Comparison of ENCODE assay signal across 24 cellular contexts in genomic region chr4:52931238-52931637, GRCh38.
"Had no signal": no experiment of that assay in that cellular context is flagged by ENCODE, and none has a peak within 500 bp of the region (broad histone marks: within the 10 kb centered on the region; RNA-seq: fewer than 3 reads in every experiment).

No MANE protein-coding gene starts in this region.

- H3K36me3 ChIP-seq: heart right ventricle, left lung, neutrophil, ovary, thyroid gland, upper lobe of right lung had no signal

- ATAC-seq: activated T-cell treated with anti-CD3 and anti-CD28 coated beads, Interleukin-2, amount 50 U/mL, for 4 hours; heart right ventricle; left lung; naive thymus-derived CD4-positive, alpha-beta T cell; right cardiac atrium; upper lobe of right lung had no signal

- H3K27me3 ChIP-seq: heart right ventricle, left lung, neutrophil, ovary, thyroid gland, upper lobe of right lung had no signal

- H3K27ac ChIP-seq: heart right ventricle, left lung, neutrophil, ovary, thyroid gland, upper lobe of right lung had no signal

- H3K9me3 ChIP-seq: left lung, neutrophil, ovary, thyroid gland, upper lobe of right lung had no signal

- H3K4me3 ChIP-seq: heart right ventricle, left lung, ovary, thyroid gland, upper lobe of right lung had no signal

- H3K4me1 ChIP-seq: left lung, upper lobe of right lung had no signal

- H3K27ac Mint-ChIP-seq: activated naive CD8-positive, alpha-beta T cell treated with anti-CD3 and anti-CD28 coated beads for 36 hours; activated T-helper 2 cell treated with anti-CD3 and anti-CD28 coated beads, Interferon-gamma antibody, Interleukin-2, Interleukin-4, amounts not matched to agents 10 μg/mL and 5 μg/mL and 100 μg/mL, durations not matched to agents 14 hours and 24 hours and 36 hours; dendritic cell treated with granulocyte-macrophage colony-stimulating factor and Interleukin-4, amounts not matched to agents 40 ng/mL and 50 ng/mL, for 4 days; naive thymus-derived CD4-positive, alpha-beta T cell; stimulated activated naive CD8-positive, alpha-beta T cell treated with anti-CD3 and anti-CD28 coated beads, Interleukin-15, Interleukin-2, amounts not matched to agents 100 ng/mL and 50 ng/mL, for 24 hours had no signal

- FAIRE-seq: astrocyte, endometrium had no signal

- H3K4me3 Mint-ChIP-seq: activated naive CD8-positive, alpha-beta T cell treated with anti-CD3 and anti-CD28 coated beads for 36 hours; activated T-cell treated with anti-CD3 and anti-CD28 coated beads, Interleukin-2, amount 50 U/mL, for 4 hours; dendritic cell treated with granulocyte-macrophage colony-stimulating factor and Interleukin-4, amounts not matched to agents 40 ng/mL and 50 ng/mL, for 4 days; naive thymus-derived CD4-positive, alpha-beta T cell; stimulated activated naive CD8-positive, alpha-beta T cell treated with anti-CD3 and anti-CD28 coated beads, Interleukin-15, Interleukin-2, amounts not matched to agents 100 ng/mL and 50 ng/mL, for 24 hours had no signal

- DNase-seq: activated CD4-positive, alpha-beta T cell treated with anti-CD3 and anti-CD28 coated beads for 4 hours; activated CD4-positive, alpha-beta T cell treated with anti-CD3 and anti-CD28 coated beads, Interleukin-2, amount 50 U/mL, for 48 hours; activated CD4-positive, CD25-positive, alpha-beta regulatory T cell; activated CD8-positive, alpha-beta memory T cell treated with anti-CD3 and anti-CD28 coated beads, Interleukin-2, amount 50 U/mL, for 48 hours; activated naive CD4-positive, alpha-beta T cell treated with Interleukin-2 at 50 U/mL for 16 hours; activated naive CD8-positive, alpha-beta T cell treated with anti-CD3 and anti-CD28 coated beads for 36 hours; activated T-cell treated with anti-CD3 and anti-CD28 coated beads, Interleukin-2, amount 50 U/mL, for 4 hours; effector CD4-positive, alpha-beta T cell; heart right ventricle; kidney glomerular epithelial cell; left lung; naive thymus-derived CD4-positive, alpha-beta T cell; ovary; right cardiac atrium; stimulated activated CD4-positive, alpha-beta T cell treated with anti-CD3 and anti-CD28 coated beads, Interleukin-1b, Interleukin-23, amount 100 ng/mL, for 48 hours; substantia nigra; thyroid gland; upper lobe of right lung had no signal

- H3K27me3 Mint-ChIP-seq: activated naive CD8-positive, alpha-beta T cell treated with anti-CD3 and anti-CD28 coated beads for 36 hours; dendritic cell treated with granulocyte-macrophage colony-stimulating factor and Interleukin-4, amounts not matched to agents 40 ng/mL and 50 ng/mL, for 4 days; naive thymus-derived CD4-positive, alpha-beta T cell; stimulated activated naive CD8-positive, alpha-beta T cell treated with anti-CD3 and anti-CD28 coated beads, Interleukin-15, Interleukin-2, amounts not matched to agents 100 ng/mL and 50 ng/mL, for 24 hours had no signal

- H3K9me3 Mint-ChIP-seq: activated T-cell treated with anti-CD3 and anti-CD28 coated beads, Interleukin-2, amount 50 U/mL, for 4 hours; activated T-helper 2 cell treated with anti-CD3 and anti-CD28 coated beads, Interferon-gamma antibody, Interleukin-2, Interleukin-4, amounts not matched to agents 10 μg/mL and 5 μg/mL and 100 μg/mL, durations not matched to agents 14 hours and 24 hours and 36 hours; dendritic cell treated with granulocyte-macrophage colony-stimulating factor and Interleukin-4, amounts not matched to agents 40 ng/mL and 50 ng/mL, for 4 days; naive thymus-derived CD4-positive, alpha-beta T cell had no signal
